22 cellular contexts compared by ENCODE assay signal in the genomic region with DNA sequence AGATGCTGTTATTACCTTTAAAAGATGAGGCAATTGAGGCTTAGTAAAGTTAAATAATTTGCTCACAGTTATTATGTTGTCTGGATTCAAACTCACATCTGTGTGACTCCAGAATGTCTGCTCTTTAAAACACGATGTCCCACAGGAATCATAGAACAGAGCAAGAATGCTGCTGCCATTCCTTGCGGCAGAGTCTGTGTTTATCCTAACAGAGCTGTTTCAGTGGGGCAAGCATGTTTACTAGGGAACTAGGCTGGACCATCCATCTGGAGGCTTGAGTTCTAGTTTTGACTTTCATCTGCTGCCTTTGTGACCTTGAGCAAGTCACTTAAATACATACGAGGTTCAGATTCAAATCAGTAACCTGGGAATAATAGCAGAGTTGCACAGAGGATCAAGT.
"Had no signal": no experiment of that assay in that cellular context is flagged by ENCODE, and none has a peak within 500 bp of the region (broad histone marks: within the 10 kb centered on the region; RNA-seq: fewer than 3 reads in every experiment).

No MANE protein-coding gene starts in this region.

- H3K9me3 ChIP-seq: SJSA1 had no signal

- H3K9me3 Mint-ChIP-seq: IgD-negative memory B cell had no signal

- H3K36me3 Mint-ChIP-seq: IgD-negative memory B cell had no signal

- H3K27me3 Mint-ChIP-seq: IgD-negative memory B cell had no signal

- H3K27ac ChIP-seq: SJSA1, SK-N-MC had no signal

- H3K4me3 ChIP-seq: K562, SJSA1, SK-N-MC had no signal

- H3K27me3 ChIP-seq: SJSA1 had no signal

- H3K4me3 Mint-ChIP-seq: IgD-negative memory B cell had no signal

- DNase-seq: MV-4-11, NCI-H1048, NCI-H1105, NCI-H1417, NCI-H1436 treated with DMSO at 0.1 percent for 48 hours, NCI-H1694, NCI-H187 treated with DMSO at 0.1 percent for 48 hours, NCI-H2029 treated with DMSO at 0.1 percent for 48 hours, NCI-H226, NCI-H446, NCI-H510A, NCI-H524 treated with DMSO at 0.1 percent for 48 hours, NCI-H69, NCI-H774, Right ventricle myocardium superior, RPMI8226, SIG-M5 had no signal

- H3K36me3 ChIP-seq: SJSA1 had no signal

- H3K27ac Mint-ChIP-seq: IgD-negative memory B cell had no signal

- FAIRE-seq: K562, RCC 7860 had no signal
